8 cellular contexts compared by ENCODE assay signal in genomic region chr5:135437796-135438560, GRCh38. TPM values are rescaled to one million over a fixed set of nuclear protein-coding genes. Genes with fewer than 3 reads are reported as not detected.
DNase-seq lines count a peak whose midpoint lies in the region; ATAC-seq, FAIRE-seq and TF ChIP-seq lines count a peak whose summit lies in the region.

No MANE protein-coding gene starts in this region.

- H3K9ac ChIP-seq in HepG2 (ENCODE audit: insufficient read depth, low read depth, low read length), result no peak overlapping the region

- H3K4me3 ChIP-seq in AG09309 (ENCODE audit: control insufficient read depth, low read depth, low read length), result no peak overlapping the region
- H3K4me3 ChIP-seq in HepG2 (replicated peaks in 1 of 3; ENCODE audit: insufficient read depth in 1 of 3, low read depth in 2 of 3, low read length in 3 of 3), result no peak overlapping the region

- CTCF ChIA-PET in HepG2 (lab: Yijun Ruan, JAX; ENCODE audit: low intra/inter-chr PET ratio, low total read pairs), result no interaction called here

- H3K4me3 Mint-ChIP-seq in activated T-helper 2 cell treated with anti-CD3 and anti-CD28 coated beads, Interferon-gamma antibody, Interleukin-2, Interleukin-4, amounts not matched to agents 10 μg/mL and 5 μg/mL and 100 μg/mL, durations not matched to agents 14 hours and 24 hours and 36 hours (ENCODE audit: low read depth), result no peak overlapping the region

- no peak for TF ChIP-seq POLR2A in HepG2 (IDR thresholded peaks at IDR 0.05; ENCODE audit: insufficient read depth in 1 of 2, low read depth in 2 of 2, low read length in 2 of 2)

- in situ Hi-C loops in HepG2 (cut with HindIII; ENCODE audit: extremely low pct_ligation_motif_present, low pct_unique_long_range_greater_than_20kb), result no loop called here

- DNase-seq in AG09309 (ENCODE audit: low read depth), result peak; percentile 85
- peak; percentile 27 for DNase-seq in HPDE6-E6E7 (ENCODE audit: extremely low spot score)
- peak; percentile 29 for DNase-seq in activated CD8-positive, alpha-beta memory T cell treated with anti-CD3 and anti-CD28 coated beads, Interleukin-2, amount 50 U/mL, for 48 hours
- DNase-seq in HepG2 (ENCODE audit: low spot score), result peak; percentile 34
- no peak for DNase-seq in activated T-helper 2 cell treated with anti-CD3 and anti-CD28 coated beads, Interferon-gamma antibody, Interleukin-2, Interleukin-4, amounts not matched to agents 10 μg/mL and 5 μg/mL and 100 μg/mL, durations not matched to agents 14 hours and 24 hours and 36 hours (ENCODE audit: low spot score)

- TF ChIP-seq RAD21 in HepG2 (CRISPR knock-in tag; IDR thresholded peaks at IDR 0.05), result no peak

- no peaks in the 10 kb centered on the region for H3K79me2 ChIP-seq in HepG2 (ENCODE audit: insufficient read depth, low read length)

- H3K27ac Mint-ChIP-seq in activated T-helper 2 cell treated with anti-CD3 and anti-CD28 coated beads, Interferon-gamma antibody, Interleukin-2, Interleukin-4, amounts not matched to agents 10 μg/mL and 5 μg/mL and 100 μg/mL, durations not matched to agents 14 hours and 24 hours and 36 hours, result no peak overlapping the region

- H3K27ac ChIP-seq in HepG2 (ENCODE audit: extremely low read length, insufficient read depth, low read length), result no peak overlapping the region

- no peaks in the 10 kb centered on the region for H3K36me3 Mint-ChIP-seq in activated T-helper 2 cell treated with anti-CD3 and anti-CD28 coated beads, Interferon-gamma antibody, Interleukin-2, Interleukin-4, amounts not matched to agents 10 μg/mL and 5 μg/mL and 100 μg/mL, durations not matched to agents 14 hours and 24 hours and 36 hours (ENCODE audit: low read depth)

- POLR2A ChIA-PET in HepG2 (lab: Yijun Ruan, JAX), result no interaction called here

- peak overlapping the region; percentile 26; the same call in 1 of the 2 replicates for H3K4me2 ChIP-seq in HepG2 (ENCODE audit: low read depth, low read length)

- no TSS peak for BruUV-seq in HepG2 (replicated peaks; lab: Mats Ljungman, UMichigan)

- no peak overlapping the region for H2AFZ ChIP-seq in HepG2 (ENCODE audit: low read length)

- H3K27me3 ChIP-seq in HepG2 (ENCODE audit: control insufficient read depth in 1 of 2, insufficient read depth in 2 of 2, low read length in 2 of 2), result peaks cover 3 to 33% of the 10 kb centered on the region in 2 experiments; a peak in 4 of 5 replicates

- peaks cover 51% of the 10 kb centered on the region for H3K4me1 ChIP-seq in HepG2 (ENCODE audit: insufficient read depth, low read length)

- no peaks in the 10 kb centered on the region for H3K4me1 Mint-ChIP-seq in activated T-helper 2 cell treated with anti-CD3 and anti-CD28 coated beads, Interferon-gamma antibody, Interleukin-2, Interleukin-4, amounts not matched to agents 10 μg/mL and 5 μg/mL and 100 μg/mL, durations not matched to agents 14 hours and 24 hours and 36 hours (ENCODE audit: low read depth)

- no peaks in the 10 kb centered on the region for H3K9me3 ChIP-seq in HepG2 (ENCODE audit: low read length)

- TF ChIP-seq CTCF in AG09309 (IDR thresholded peaks at IDR 0.05; ENCODE audit: control insufficient read depth, insufficient read depth, low read depth, low read length, missing control alignments), result no peak
- TF ChIP-seq CTCF in HepG2 (CRISPR knock-in tag; IDR thresholded peaks at IDR 0.05), result no peak

- no peaks in the 10 kb centered on the region for H3K9me3 Mint-ChIP-seq in activated T-helper 2 cell treated with anti-CD3 and anti-CD28 coated beads, Interferon-gamma antibody, Interleukin-2, Interleukin-4, amounts not matched to agents 10 μg/mL and 5 μg/mL and 100 μg/mL, durations not matched to agents 14 hours and 24 hours and 36 hours

- intact Hi-C loops in HepG2 (cut with micrococcal nuclease; ENCODE audit: unreplicated experiment), result loop anchor here (10.0 kb wide), 1 partner anchor 113 kb away; no protein-coding TSS in a partner anchor
- intact Hi-C loops in activated T-helper 2 cell treated with anti-CD3 and anti-CD28 coated beads, Interferon-gamma antibody, Interleukin-2, Interleukin-4, amounts not matched to agents 10 μg/mL and 5 μg/mL and 100 μg/mL, durations not matched to agents 14 hours and 24 hours and 36 hours (cut with micrococcal nuclease), result no loop called here

- TF ChIP-seq EP300 in HepG2 (IDR thresholded peaks at IDR 0.05; ENCODE audit: low read depth in 2 of 2, low read length in 2 of 2), result no peak
- TF ChIP-seq EP300 in HepG2 (CRISPR knock-in tag; IDR thresholded peaks at IDR 0.05; ENCODE audit: borderline replicate concordance), result no peak

- FAIRE-seq in HepG2 (lab: Jason Lieb, UNC), result no peak

- no peaks in the 10 kb centered on the region for H3K36me3 ChIP-seq in HepG2 (replicated peaks in 1 of 2; ENCODE audit: control insufficient read depth in 1 of 2, insufficient read depth in 2 of 2, low read length in 2 of 2)

- peaks cover 18% of the 10 kb centered on the region for H3K27me3 Mint-ChIP-seq in activated T-helper 2 cell treated with anti-CD3 and anti-CD28 coated beads, Interferon-gamma antibody, Interleukin-2, Interleukin-4, amounts not matched to agents 10 μg/mL and 5 μg/mL and 100 μg/mL, durations not matched to agents 14 hours and 24 hours and 36 hours (ENCODE audit: low read depth)

- 32% methylated on average over 5 of the region's 13 CpGs for WGBS in HepG2 (ENCODE audit: low lambda C conversion rate)

- no peaks in the 10 kb centered on the region for H4K20me1 ChIP-seq in HepG2 (ENCODE audit: insufficient read depth, low read length)

- ATAC-seq in HepG2 (peak; percentile 32), HG03175 (IDR thresholded peaks at IDR 0.05; ENCODE audit: unreplicated experiment) (no peak), HG03135 (IDR thresholded peaks at IDR 0.05; ENCODE audit: unreplicated experiment) (no peak), HG02623 (IDR thresholded peaks at IDR 0.05; ENCODE audit: unreplicated experiment) (no peak)

RNA-seq across cellular contexts. Expression of gene DCANP1, which starts 9.2 kb away (rescaled TPM):
- total RNA-seq in HepG2 (2016; rRNA removed; fragmentation: Illumina TruSeq; extraction: Trizol), result not detected in 2 replicates
- not detected in 2 replicates for total RNA-seq in HepG2 (2016; cell fraction: cytosol; rRNA removed; fragmentation: Illumina TruSeq; extraction: Trizol; ENCODE audit: low read depth)
- total RNA-seq in HepG2 (2016; cell fraction: insoluble cytoplasmic fraction; rRNA removed; fragmentation: Illumina TruSeq; extraction: Trizol), result not detected in 2 replicates
- total RNA-seq in HepG2 (2016; cell fraction: membrane; rRNA removed; fragmentation: Illumina TruSeq; extraction: Trizol), result not detected in 2 replicates
- total RNA-seq in HepG2 (2016; cell fraction: nucleus; rRNA removed; fragmentation: Illumina TruSeq; extraction: Trizol), result not detected in 2 replicates
- not detected in 2 replicates for polyA plus RNA-seq in HepG2 (2011; rRNA removed)
- polyA plus RNA-seq in HepG2 (2011; cell fraction: cytosol; rRNA removed), result not detected in 2 replicates
- not detected in 2 replicates for polyA plus RNA-seq in HepG2 (2011; cell fraction: nucleus; rRNA removed)
- not detected in 2 replicates for polyA plus RNA-seq in HepG2 (2012)
- not detected in 2 replicates for polyA plus RNA-seq in HepG2 (2016; cell fraction: cytosol; fragmentation: Illumina TruSeq; extraction: Trizol; ENCODE audit: low read depth)
- polyA plus RNA-seq in HepG2 (2016; cell fraction: insoluble cytoplasmic fraction; fragmentation: Illumina TruSeq; extraction: Trizol; ENCODE audit: low read depth), result not detected in 2 replicates
- polyA plus RNA-seq in HepG2 (2016; cell fraction: membrane; fragmentation: Illumina TruSeq; extraction: Trizol; ENCODE audit: low read depth), result not detected in 2 replicates
- not detected in 2 replicates for polyA plus RNA-seq in HepG2 (2016; cell fraction: nucleus; fragmentation: Illumina TruSeq; extraction: Trizol; ENCODE audit: insufficient read depth, low read depth)
- polyA minus RNA-seq in HepG2 (2011; rRNA and poly(A)+ RNA removed; ENCODE audit: low replicate concordance), result not detected in 2 replicates
- polyA minus RNA-seq in HepG2 (2011; cell fraction: cytosol; rRNA and poly(A)+ RNA removed), result not detected in 2 replicates
- not detected in 2 replicates for polyA minus RNA-seq in HepG2 (2011; cell fraction: nucleus; rRNA and poly(A)+ RNA removed)
- total RNA-seq in activated T-helper 2 cell treated with anti-CD3 and anti-CD28 coated beads, Interferon-gamma antibody, Interleukin-2, Interleukin-4, amounts not matched to agents 10 μg/mL and 5 μg/mL and 100 μg/mL, durations not matched to agents 14 hours and 24 hours and 36 hours, result not detected in 2 replicates

RNA-seq across cellular contexts. Expression of gene TIFAB, which starts 14.2 kb away (rescaled TPM):
- total RNA-seq in HepG2 (2016; rRNA removed; fragmentation: Illumina TruSeq; extraction: Trizol), result not detected in 2 replicates
- total RNA-seq in HepG2 (2016; cell fraction: cytosol; rRNA removed; fragmentation: Illumina TruSeq; extraction: Trizol; ENCODE audit: low read depth), result not detected in 2 replicates
- not detected in 2 replicates for total RNA-seq in HepG2 (2016; cell fraction: insoluble cytoplasmic fraction; rRNA removed; fragmentation: Illumina TruSeq; extraction: Trizol)
- not detected in 2 replicates for total RNA-seq in HepG2 (2016; cell fraction: membrane; rRNA removed; fragmentation: Illumina TruSeq; extraction: Trizol)
- total RNA-seq in HepG2 (2016; cell fraction: nucleus; rRNA removed; fragmentation: Illumina TruSeq; extraction: Trizol), result not detected in 2 replicates
- not detected in 2 replicates for polyA plus RNA-seq in HepG2 (2011; rRNA removed)
- polyA plus RNA-seq in HepG2 (2011; cell fraction: cytosol; rRNA removed), result not detected in 2 replicates
- not detected in 2 replicates for polyA plus RNA-seq in HepG2 (2011; cell fraction: nucleus; rRNA removed)
- polyA plus RNA-seq in HepG2 (2012), result not detected in 2 replicates
- polyA plus RNA-seq in HepG2 (2016; cell fraction: cytosol; fragmentation: Illumina TruSeq; extraction: Trizol; ENCODE audit: low read depth), result not detected in 2 replicates
- polyA plus RNA-seq in HepG2 (2016; cell fraction: insoluble cytoplasmic fraction; fragmentation: Illumina TruSeq; extraction: Trizol; ENCODE audit: low read depth), result not detected in 2 replicates
- polyA plus RNA-seq in HepG2 (2016; cell fraction: membrane; fragmentation: Illumina TruSeq; extraction: Trizol; ENCODE audit: low read depth), result not detected in 2 replicates
- polyA plus RNA-seq in HepG2 (2016; cell fraction: nucleus; fragmentation: Illumina TruSeq; extraction: Trizol; ENCODE audit: insufficient read depth, low read depth), result not detected in 2 replicates
- polyA minus RNA-seq in HepG2 (2011; rRNA and poly(A)+ RNA removed; ENCODE audit: low replicate concordance), result not detected in 2 replicates
- not detected in 2 replicates for polyA minus RNA-seq in HepG2 (2011; cell fraction: cytosol; rRNA and poly(A)+ RNA removed)
- not detected in 2 replicates for polyA minus RNA-seq in HepG2 (2011; cell fraction: nucleus; rRNA and poly(A)+ RNA removed)
- not detected in 2 replicates for total RNA-seq in activated T-helper 2 cell treated with anti-CD3 and anti-CD28 coated beads, Interferon-gamma antibody, Interleukin-2, Interleukin-4, amounts not matched to agents 10 μg/mL and 5 μg/mL and 100 μg/mL, durations not matched to agents 14 hours and 24 hours and 36 hours

RNA-seq across cellular contexts. Expression of gene MACROH2A1, which starts 38.9 kb away (rescaled TPM):
- total RNA-seq in HepG2 (2016; rRNA removed; fragmentation: Illumina TruSeq; extraction: Trizol), result 141 and 158 TPM in 2 replicates
- total RNA-seq in HepG2 (2016; cell fraction: cytosol; rRNA removed; fragmentation: Illumina TruSeq; extraction: Trizol; ENCODE audit: low read depth), result 34.0 and 36.6 TPM in 2 replicates
- 139 and 158 TPM in 2 replicates for total RNA-seq in HepG2 (2016; cell fraction: insoluble cytoplasmic fraction; rRNA removed; fragmentation: Illumina TruSeq; extraction: Trizol)
- 72.7 and 73.0 TPM in 2 replicates for total RNA-seq in HepG2 (2016; cell fraction: membrane; rRNA removed; fragmentation: Illumina TruSeq; extraction: Trizol)
- total RNA-seq in HepG2 (2016; cell fraction: nucleus; rRNA removed; fragmentation: Illumina TruSeq; extraction: Trizol), result 138 and 155 TPM in 2 replicates
- 64.7 and 69.1 TPM in 2 replicates for polyA plus RNA-seq in HepG2 (2011; rRNA removed)
- polyA plus RNA-seq in HepG2 (2011; cell fraction: cytosol; rRNA removed), result 58.5 and 70.5 TPM in 2 replicates
- polyA plus RNA-seq in HepG2 (2011; cell fraction: nucleus; rRNA removed), result 131 and 137 TPM in 2 replicates
- 67.6 and 67.7 TPM in 2 replicates for polyA plus RNA-seq in HepG2 (2012)
- polyA plus RNA-seq in HepG2 (2016; cell fraction: cytosol; fragmentation: Illumina TruSeq; extraction: Trizol; ENCODE audit: low read depth), result 42.2 and 45.6 TPM in 2 replicates
- 188 and 202 TPM in 2 replicates for polyA plus RNA-seq in HepG2 (2016; cell fraction: insoluble cytoplasmic fraction; fragmentation: Illumina TruSeq; extraction: Trizol; ENCODE audit: low read depth)
- 69.9 and 70.3 TPM in 2 replicates for polyA plus RNA-seq in HepG2 (2016; cell fraction: membrane; fragmentation: Illumina TruSeq; extraction: Trizol; ENCODE audit: low read depth)
- 226 and 231 TPM in 2 replicates for polyA plus RNA-seq in HepG2 (2016; cell fraction: nucleus; fragmentation: Illumina TruSeq; extraction: Trizol; ENCODE audit: insufficient read depth, low read depth)
- polyA minus RNA-seq in HepG2 (2011; rRNA and poly(A)+ RNA removed; ENCODE audit: low replicate concordance), result 58.8 and 154 TPM in 2 replicates
- 32.4 and 34.2 TPM in 2 replicates for polyA minus RNA-seq in HepG2 (2011; cell fraction: cytosol; rRNA and poly(A)+ RNA removed)
- 125 and 144 TPM in 2 replicates for polyA minus RNA-seq in HepG2 (2011; cell fraction: nucleus; rRNA and poly(A)+ RNA removed)
- total RNA-seq in activated T-helper 2 cell treated with anti-CD3 and anti-CD28 coated beads, Interferon-gamma antibody, Interleukin-2, Interleukin-4, amounts not matched to agents 10 μg/mL and 5 μg/mL and 100 μg/mL, durations not matched to agents 14 hours and 24 hours and 36 hours, result 285 and 302 TPM in 2 replicates
